Comparison of ENCODE assay signal across 2 cellular contexts in genomic region chrX:122777766-122778165, GRCh38.
TF ChIP-seq lines count a peak whose summit lies in the region.

No MANE protein-coding gene starts in this region.

TF ChIP-seq in liver, 16 proteins besides CTCF, POLR2A, EP300 and RAD21 (continued from another document):
- TF ChIP-seq NR2F2 (IDR thresholded peaks at IDR 0.05) (no peak), MAX (IDR thresholded peaks at IDR 0.05) (no peak)

TF ChIP-seq in HepG2, 621 proteins besides CTCF, POLR2A, EP300 and RAD21 (continued from another document):
- TF ChIP-seq, protein P1, sequence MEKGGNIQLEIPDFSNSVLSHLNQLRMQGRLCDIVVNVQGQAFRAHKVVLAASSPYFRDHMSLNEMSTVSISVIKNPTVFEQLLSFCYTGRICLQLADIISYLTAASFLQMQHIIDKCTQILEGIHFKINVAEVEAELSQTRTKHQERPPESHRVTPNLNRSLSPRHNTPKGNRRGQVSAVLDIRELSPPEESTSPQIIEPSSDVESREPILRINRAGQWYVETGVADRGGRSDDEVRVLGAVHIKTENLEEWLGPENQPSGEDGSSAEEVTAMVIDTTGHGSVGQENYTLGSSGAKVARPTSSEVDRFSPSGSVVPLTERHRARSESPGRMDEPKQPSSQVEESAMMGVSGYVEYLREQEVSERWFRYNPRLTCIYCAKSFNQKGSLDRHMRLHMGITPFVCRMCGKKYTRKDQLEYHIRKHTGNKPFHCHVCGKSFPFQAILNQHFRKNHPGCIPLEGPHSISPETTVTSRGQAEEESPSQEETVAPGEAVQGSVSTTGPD (CRISPR knock-in tag; IDR thresholded peaks at IDR 0.05) = no peak
- TF ChIP-seq ZNF451 (CRISPR knock-in tag; IDR thresholded peaks at IDR 0.05) = no peak
- no peak for TF ChIP-seq ADNP (CRISPR knock-in tag; IDR thresholded peaks at IDR 0.05)
- TF ChIP-seq CBFB (CRISPR knock-in tag; IDR thresholded peaks at IDR 0.05) = no peak
- no peak for TF ChIP-seq ZNF10 (CRISPR knock-in tag; IDR thresholded peaks at IDR 0.05; ENCODE audit: borderline replicate concordance, low read depth)
- no peak for TF ChIP-seq ZNF350 (CRISPR knock-in tag; IDR thresholded peaks at IDR 0.05; ENCODE audit: borderline replicate concordance, low read depth)
- no peak for TF ChIP-seq ARNTL (CRISPR knock-in tag; IDR thresholded peaks at IDR 0.05)
- no peak for TF ChIP-seq ZMYM3 (CRISPR knock-in tag; IDR thresholded peaks at IDR 0.05)
- no peak for TF ChIP-seq CBX1 (IDR thresholded peaks at IDR 0.05; ENCODE audit: low read depth)
- TF ChIP-seq ZNF569 (CRISPR knock-in tag; IDR thresholded peaks at IDR 0.05; ENCODE audit: borderline replicate concordance) = no peak
- no peak for TF ChIP-seq TEAD2 (CRISPR knock-in tag; IDR thresholded peaks at IDR 0.05)
- TF ChIP-seq, protein P2, sequence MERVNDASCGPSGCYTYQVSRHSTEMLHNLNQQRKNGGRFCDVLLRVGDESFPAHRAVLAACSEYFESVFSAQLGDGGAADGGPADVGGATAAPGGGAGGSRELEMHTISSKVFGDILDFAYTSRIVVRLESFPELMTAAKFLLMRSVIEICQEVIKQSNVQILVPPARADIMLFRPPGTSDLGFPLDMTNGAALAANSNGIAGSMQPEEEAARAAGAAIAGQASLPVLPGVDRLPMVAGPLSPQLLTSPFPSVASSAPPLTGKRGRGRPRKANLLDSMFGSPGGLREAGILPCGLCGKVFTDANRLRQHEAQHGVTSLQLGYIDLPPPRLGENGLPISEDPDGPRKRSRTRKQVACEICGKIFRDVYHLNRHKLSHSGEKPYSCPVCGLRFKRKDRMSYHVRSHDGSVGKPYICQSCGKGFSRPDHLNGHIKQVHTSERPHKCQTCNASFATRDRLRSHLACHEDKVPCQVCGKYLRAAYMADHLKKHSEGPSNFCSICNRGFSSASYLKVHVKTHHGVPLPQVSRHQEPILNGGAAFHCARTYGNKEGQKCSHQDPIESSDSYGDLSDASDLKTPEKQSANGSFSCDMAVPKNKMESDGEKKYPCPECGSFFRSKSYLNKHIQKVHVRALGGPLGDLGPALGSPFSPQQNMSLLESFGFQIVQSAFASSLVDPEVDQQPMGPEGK (CRISPR knock-in tag; IDR thresholded peaks at IDR 0.05) = no peak
- no peak for TF ChIP-seq ZNF619 (CRISPR knock-in tag; IDR thresholded peaks at IDR 0.05)
- TF ChIP-seq NR2F2 (IDR thresholded peaks at IDR 0.05; ENCODE audit: borderline replicate concordance, low read depth) = no peak
- TF ChIP-seq, protein P3, sequence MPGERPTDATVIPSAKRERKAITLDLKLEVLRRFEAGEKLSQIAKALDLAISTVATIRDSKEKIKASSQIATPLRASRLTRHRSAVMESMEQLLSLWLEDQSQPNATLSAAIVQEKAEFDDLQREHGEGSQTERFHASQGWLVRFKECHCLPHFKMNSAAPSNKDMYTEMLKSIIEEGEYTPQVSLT (CRISPR knock-in tag; IDR thresholded peaks at IDR 0.05; ENCODE audit: borderline replicate concordance, low read depth) = no peak
- no peak for TF ChIP-seq IRX3 (CRISPR knock-in tag; IDR thresholded peaks at IDR 0.05; ENCODE audit: borderline replicate concordance, low read depth)
- TF ChIP-seq, protein P4, sequence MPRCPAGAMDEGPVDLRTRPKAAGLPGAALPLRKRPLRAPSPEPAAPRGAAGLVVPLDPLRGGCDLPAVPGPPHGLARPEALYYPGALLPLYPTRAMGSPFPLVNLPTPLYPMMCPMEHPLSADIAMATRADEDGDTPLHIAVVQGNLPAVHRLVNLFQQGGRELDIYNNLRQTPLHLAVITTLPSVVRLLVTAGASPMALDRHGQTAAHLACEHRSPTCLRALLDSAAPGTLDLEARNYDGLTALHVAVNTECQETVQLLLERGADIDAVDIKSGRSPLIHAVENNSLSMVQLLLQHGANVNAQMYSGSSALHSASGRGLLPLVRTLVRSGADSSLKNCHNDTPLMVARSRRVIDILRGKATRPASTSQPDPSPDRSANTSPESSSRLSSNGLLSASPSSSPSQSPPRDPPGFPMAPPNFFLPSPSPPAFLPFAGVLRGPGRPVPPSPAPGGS (CRISPR knock-in tag; IDR thresholded peaks at IDR 0.05) = no peak
- TF ChIP-seq AFF4 (CRISPR knock-in tag; IDR thresholded peaks at IDR 0.05) = no peak
